21 cellular contexts compared by ENCODE assay signal in the genomic region with DNA sequence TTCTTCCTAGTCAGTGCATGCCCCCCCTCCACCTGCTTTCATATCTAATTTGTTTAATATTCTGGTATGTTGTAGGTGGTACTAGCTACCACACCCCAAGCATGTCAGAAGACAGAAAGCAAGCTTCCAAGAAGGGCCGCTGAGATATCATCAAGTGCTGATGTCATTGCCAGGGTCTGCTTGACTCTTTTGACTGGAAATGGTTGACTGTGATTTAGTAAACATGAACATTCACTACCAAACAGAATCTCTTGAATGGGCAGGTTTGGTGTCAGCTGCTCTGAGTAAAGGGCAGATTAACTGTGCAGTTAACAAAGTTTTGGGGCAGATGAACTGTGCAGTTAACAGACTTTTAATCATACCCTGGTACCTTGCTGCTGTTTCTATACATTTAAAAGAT.
DNase-seq lines count a peak whose midpoint lies in the region; ATAC-seq, FAIRE-seq and TF ChIP-seq lines count a peak whose summit lies in the region.
"Had no signal": no experiment of that assay in that cellular context is flagged by ENCODE, and none has a peak within 500 bp of the region (broad histone marks: within the 10 kb centered on the region; RNA-seq: fewer than 3 reads in every experiment).

No MANE protein-coding gene starts in this region.

- DNase-seq in activated CD4-positive, alpha-beta T cell treated with anti-CD3 and anti-CD28 coated beads for 48 hours, result peak; percentile 45
- DNase-seq in activated CD4-positive, alpha-beta T cell treated with anti-CD3 and anti-CD28 coated beads, Interleukin-2, amount 50 U/mL, for 1 hour, result no peak
- DNase-seq in activated naive CD4-positive, alpha-beta T cell treated with anti-CD3 and anti-CD28 coated beads, Interleukin-2, amount 50 U/mL, for 72 hours (ENCODE audit: low spot score in 2 of 2), result no peak
- DNase-seq in activated naive CD4-positive, alpha-beta T cell (lab: John Stamatoyannopoulos, UW), result no peak
- DNase-seq in T-cell, result peak in 1 of 34 experiments; percentile 25
- DNase-seq in H54 (ENCODE audit: insufficient read length, low spot score), result no peak
- DNase-seq: Caco-2, DMS153, GF-D8, GM23248, HCEC 1CT, NCI-H1417 treated with DMSO at 0.1 percent for 48 hours, NCI-H1930, NCI-H226, NCI-H524, NCI-H82, OCI-M1 had no signal

- no peaks in the 10 kb centered on the region for H3K27me3 Mint-ChIP-seq in T-cell
- H3K27me3 Mint-ChIP-seq in activated T-helper 17 cell treated with anti-CD3 and anti-CD28 coated beads, Interleukin-2, amount 50 U/mL, for 72 hours, result no peaks in the 10 kb centered on the region
- H3K27me3 Mint-ChIP-seq: B cell had no signal

- peaks cover 24 to 31% (median 26%) of the 10 kb centered on the region in 3 donors for H3K4me1 Mint-ChIP-seq in T-cell
- peaks cover 31% of the 10 kb centered on the region for H3K4me1 Mint-ChIP-seq in activated T-helper 17 cell treated with anti-CD3 and anti-CD28 coated beads, Interleukin-2, amount 50 U/mL, for 72 hours

- H3K4me3 Mint-ChIP-seq in T-cell, result no peak overlapping the region
- peak overlapping the region; percentile 69 for H3K4me3 Mint-ChIP-seq in activated T-helper 17 cell treated with anti-CD3 and anti-CD28 coated beads, Interleukin-2, amount 50 U/mL, for 72 hours
- H3K4me3 Mint-ChIP-seq: B cell had no signal

- POLR2A ChIA-PET in T-cell (lab: Charles Lee), result interaction anchor here in 1 of 2 donors (0.6 kb wide), 1 partner anchor 19 kb away, joined by 4 read pairs; no protein-coding TSS in a partner anchor

- H3K36me3 Mint-ChIP-seq in activated naive CD4-positive, alpha-beta T cell treated with anti-CD3 and anti-CD28 coated beads, Interleukin-2, amount 50 U/mL, for 72 hours, result peaks cover 7 to 26% of the 10 kb centered on the region in 2 donors
- no peaks in the 10 kb centered on the region for H3K36me3 Mint-ChIP-seq in T-cell
- H3K36me3 Mint-ChIP-seq in activated T-helper 17 cell treated with anti-CD3 and anti-CD28 coated beads, Interleukin-2, amount 50 U/mL, for 72 hours (ENCODE audit: low read depth), result no peaks in the 10 kb centered on the region

- TF ChIP-seq POLR2A in H54 (IDR thresholded peaks at IDR 0.05; ENCODE audit: low read depth, low read length), result no peak

- no peak for FAIRE-seq in H54 (lab: Jason Lieb, UNC)
- FAIRE-seq: GM19239 had no signal

- ATAC-seq in activated naive CD4-positive, alpha-beta T cell treated with anti-CD3 and anti-CD28 coated beads, Interleukin-2, amount 50 U/mL, for 72 hours, result peak; percentile 36 to 82
- ATAC-seq in T-cell (replicated peaks in 1 of 4), result peak in 1 of 4 experiments; percentile 43
- peak; percentile 82 for ATAC-seq in activated T-helper 17 cell treated with anti-CD3 and anti-CD28 coated beads, Interleukin-2, amount 50 U/mL, for 72 hours (replicated peaks)
- ATAC-seq in GM18870 (IDR thresholded peaks at IDR 0.05; ENCODE audit: unreplicated experiment), result no peak

- peaks cover 3 to 13% of the 10 kb centered on the region in 2 donors for H3K9me3 Mint-ChIP-seq in activated naive CD4-positive, alpha-beta T cell treated with anti-CD3 and anti-CD28 coated beads, Interleukin-2, amount 50 U/mL, for 72 hours
- peaks cover 0 to 4% (median 2%) of the 10 kb centered on the region in 3 donors for H3K9me3 Mint-ChIP-seq in T-cell
- peaks cover 3% of the 10 kb centered on the region for H3K9me3 Mint-ChIP-seq in activated T-helper 17 cell treated with anti-CD3 and anti-CD28 coated beads, Interleukin-2, amount 50 U/mL, for 72 hours

- CTCF ChIA-PET in T-cell (lab: Charles Lee), result no interaction called here

- peak overlapping the region; percentile 18 to 54 for H3K27ac Mint-ChIP-seq in activated naive CD4-positive, alpha-beta T cell treated with anti-CD3 and anti-CD28 coated beads, Interleukin-2, amount 50 U/mL, for 72 hours
- peak overlapping the region; percentile 7 to 24 for H3K27ac Mint-ChIP-seq in T-cell
- peak overlapping the region; percentile 81 for H3K27ac Mint-ChIP-seq in activated T-helper 17 cell treated with anti-CD3 and anti-CD28 coated beads, Interleukin-2, amount 50 U/mL, for 72 hours
- H3K27ac Mint-ChIP-seq: B cell had no signal

Comparison
In these comparisons a context has a peak if more than half of its experiments do, and no peak if none do; other contexts are left out.
1. H3K27ac Mint-ChIP-seq: peak in every context shown above with its lines; median percentile 81 in activated T-helper 17 cell treated with anti-CD3 and anti-CD28 coated beads, Interleukin-2, amount 50 U/mL, for 72 hours; 36 in activated naive CD4-positive, alpha-beta T cell treated with anti-CD3 and anti-CD28 coated beads, Interleukin-2, amount 50 U/mL, for 72 hours; 16 in T-cell.